8 cellular contexts compared by ENCODE assay signal in genomic region chr10:68406111-68406814, GRCh38. TPM values are rescaled to one million over a fixed set of nuclear protein-coding genes. Genes with fewer than 3 reads are reported as not detected.
DNase-seq lines count a peak whose midpoint lies in the region; ATAC-seq and TF ChIP-seq lines count a peak whose summit lies in the region.

No MANE protein-coding gene starts in this region.

- peak overlapping the region; percentile 88 for H3K27ac Mint-ChIP-seq in GM23338
- peak overlapping the region; percentile 62 to 82 (median 80) for H3K27ac Mint-ChIP-seq in immature natural killer cell

- TF ChIP-seq CTCF in GM23338 (conservative IDR thresholded peaks at IDR 0.05; ENCODE audit: low read depth in 2 of 2) (no peak), cardiac fibroblast (IDR thresholded peaks at IDR 0.05; ENCODE audit: low read depth, low read length) (no peak)

- H3K36me3 ChIP-seq in GM23338 (ENCODE audit: insufficient read depth) = peaks cover 3% of the 10 kb centered on the region; the same call in 1 of the 2 replicates
- H3K36me3 ChIP-seq in KOPT-K1 (ENCODE audit: insufficient read depth, low read length) = peaks cover 3% of the 10 kb centered on the region; the same call in 1 of the 2 replicates
- peaks cover 0 to 2% (median 0%) of the 10 kb centered on the region in 3 donors for H3K36me3 ChIP-seq in skeletal muscle tissue (ENCODE audit: control insufficient read depth in 3 of 3, insufficient read depth in 3 of 3, low read length in 3 of 3)

- peak overlapping the region; percentile 89 for H3K4me3 Mint-ChIP-seq in GM23338
- peak overlapping the region; percentile 87 to 92 (median 89) for H3K4me3 Mint-ChIP-seq in immature natural killer cell

- H3K9me3 Mint-ChIP-seq in GM23338 = no peaks in the 10 kb centered on the region
- H3K9me3 Mint-ChIP-seq in immature natural killer cell = no peaks in the 10 kb centered on the region

- peak overlapping the region; percentile 80 for H3K27ac ChIP-seq in GM23338 (ENCODE audit: low read depth)
- peak overlapping the region; percentile 81 for H3K27ac ChIP-seq in KOPT-K1 (ENCODE audit: low read depth, low read length, poor library complexity, severe bottlenecking)
- H3K27ac ChIP-seq in skeletal muscle tissue (ENCODE audit: low read depth, low read length) = peak overlapping the region; percentile 88

- H3K36me3 Mint-ChIP-seq in GM23338 (ENCODE audit: low read depth) (peaks cover 3% of the 10 kb centered on the region; the same call in 1 of the 3 replicates), immature natural killer cell (peaks cover 0 to 6% (median 0%) of the 10 kb centered on the region in 3 donors)

- H3K9me3 ChIP-seq in KOPT-K1 (ENCODE audit: insufficient read depth, low read length, poor library complexity, severe bottlenecking) = no peaks in the 10 kb centered on the region
- no peaks in the 10 kb centered on the region for H3K9me3 ChIP-seq in skeletal muscle tissue (ENCODE audit: control insufficient read depth in 3 of 3, low read length in 3 of 3)

- H3K27me3 ChIP-seq in GM23338 (ENCODE audit: insufficient read depth) (no peaks in the 10 kb centered on the region), skeletal muscle tissue (ENCODE audit: control insufficient read depth in 3 of 3, insufficient read depth in 3 of 3, low read length in 3 of 3) (no peaks in the 10 kb centered on the region)

- H3K4me3 ChIP-seq in GM23338 (peak overlapping the region; percentile 69), cardiac fibroblast (replicated peaks in 1 of 2; ENCODE audit: low read depth in 2 of 2, low read length in 2 of 2) (peak overlapping the region; percentile 98 to 99), skeletal muscle tissue (ENCODE audit: low read length in 3 of 3) (peak overlapping the region; percentile 87 to 96 (median 94))

- H3K79me2 ChIP-seq in GM23338 (replicated peaks; ENCODE audit: insufficient read depth) = peaks cover 37% of the 10 kb centered on the region

- H3K4me1 Mint-ChIP-seq in GM23338 = peaks cover 18% of the 10 kb centered on the region; the same call in 2 of the 3 replicates
- peaks cover 16 to 19% of the 10 kb centered on the region in 2 donors for H3K4me1 Mint-ChIP-seq in immature natural killer cell

- peak overlapping the region; percentile 89 for H2AFZ ChIP-seq in GM23338

- H3K9ac ChIP-seq in skeletal muscle tissue (ENCODE audit: low read depth in 1 of 3, low read length in 3 of 3) = peak overlapping the region; percentile 88 to 93 (median 90)

- H3K4me2 ChIP-seq in GM23338 = peak overlapping the region; percentile 95

- DNase-seq in DMS53 (lab: John Stamatoyannopoulos, UW) (peak; percentile 72), DMS53 treated with DMSO at 0.1 percent for 48 hours (lab: John Stamatoyannopoulos, UW; ENCODE audit: unreplicated experiment) (no peak), GM23338 (ENCODE audit: low spot score) (peak; percentile 82), T follicular helper cell (ENCODE audit: low read depth) (peak; percentile 3), cardiac fibroblast (ENCODE audit: low read depth in 2 of 2) (peak; percentile 68 to 73), immature natural killer cell (no peak)

- H3F3A ChIP-seq in GM23338 (replicated peaks; ENCODE audit: low read depth) = peaks cover 12% of the 10 kb centered on the region; the same call in 1 of the 2 replicates

- peaks cover 2% of the 10 kb centered on the region for H3K27me3 Mint-ChIP-seq in GM23338 (ENCODE audit: insufficient read depth, low read depth, poor library complexity)
- peaks cover 0 to 12% (median 0%) of the 10 kb centered on the region in 3 donors for H3K27me3 Mint-ChIP-seq in immature natural killer cell (ENCODE audit: low read depth in 3 of 3)

- peak; percentile 74 for ATAC-seq in GM23338

- no peaks in the 10 kb centered on the region for H3K9me2 ChIP-seq in GM23338 (ENCODE audit: insufficient read depth)

- H4K20me1 ChIP-seq in GM23338 (replicated peaks; ENCODE audit: insufficient read depth) = no peaks in the 10 kb centered on the region; the same call in 1 of the 2 replicates

- H3K4me1 ChIP-seq in GM23338 (ENCODE audit: insufficient read depth) (peaks cover 8% of the 10 kb centered on the region; the same call in 1 of the 2 replicates), skeletal muscle tissue (ENCODE audit: control insufficient read depth in 3 of 3, insufficient read depth in 3 of 3, low read length in 3 of 3) (peaks cover 4 to 14% (median 7%) of the 10 kb centered on the region in 3 donors)

TF ChIP-seq in GM23338, 12 proteins besides CTCF, POLR2A, EP300 and RAD21:
- 0 out of 2 replicates have a peak, but pooled peaks have one; percentile 18 for TF ChIP-seq POLR2AphosphoS5 (IDR thresholded peaks at IDR 0.05; ENCODE audit: low read depth)
- no peak for TF ChIP-seq REST (IDR thresholded peaks at IDR 0.05; ENCODE audit: unreplicated experiment)

RNA-seq across cellular contexts. Expression of gene RUFY2, which starts 0.8 kb away (rescaled TPM):
- total RNA-seq in GM23338 (2014; rRNA removed; shearing (Covaris generic)) = 9.3 and 10.3 TPM in 2 replicates
- 15.6 and 17.3 TPM in 2 replicates for polyA plus RNA-seq in GM23338 (2016; fragmentation: Nextera tagmentation; extraction: Ambion mirVana)
- polyA plus RNA-seq in immature natural killer cell = 1 to 10 TPM; 3.3 to 8.2 (median 5.5) TPM
- total RNA-seq in skeletal muscle tissue = 20.4 TPM

Comparison
In these comparisons a context has a peak if more than half of its experiments do, and no peak if none do; other contexts are left out.
1. DNase-seq: peak in DMS53 (single experiment), GM23338 (single experiment), T follicular helper cell (single experiment) and cardiac fibroblast (2 of 2); none in DMS53 treated with DMSO at 0.1 percent for 48 hours (single experiment) and immature natural killer cell (0 of 3).
2. Peak in every context shown above with its lines, with median percentiles within 50 percentile points of each other: H3K27ac ChIP-seq and H3K4me3 ChIP-seq.